Comparison of ENCODE assay signal across 14 cellular contexts in the genomic region with DNA sequence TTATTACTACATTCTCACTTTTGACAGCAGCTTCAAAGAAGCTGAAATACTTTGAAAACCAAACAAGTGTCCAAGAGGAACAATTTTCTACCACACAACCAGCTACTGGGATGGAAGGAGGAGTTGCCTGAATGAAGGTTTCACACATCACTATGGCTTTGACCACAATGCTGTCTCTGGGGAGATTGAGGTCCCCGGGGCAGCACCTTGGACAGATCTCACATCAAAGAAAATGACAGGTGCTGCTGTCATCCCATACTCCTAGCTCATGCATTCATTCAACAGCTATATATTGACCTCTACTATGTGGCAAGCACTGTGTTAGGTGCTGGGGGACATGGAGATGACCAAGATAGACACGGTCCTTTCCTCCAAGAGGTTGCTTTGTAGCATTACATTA.
DNase-seq lines count a peak whose midpoint lies in the region; ATAC-seq and TF ChIP-seq lines count a peak whose summit lies in the region.
"Had no signal": no experiment of that assay in that cellular context is flagged by ENCODE, and none has a peak within 500 bp of the region (broad histone marks: within the 10 kb centered on the region; RNA-seq: fewer than 3 reads in every experiment).

No MANE protein-coding gene starts in this region.

- no peak overlapping the region for H4K5ac ChIP-seq in mesendoderm (ENCODE audit: low read length)

- no peak for TF ChIP-seq EP300 in sigmoid colon (IDR thresholded peaks at IDR 0.05)

- H3K36me3 ChIP-seq in H7 (replicated peaks; ENCODE audit: control insufficient read depth, insufficient read depth, low read length), result no peaks in the 10 kb centered on the region
- H3K36me3 ChIP-seq in mesendoderm (ENCODE audit: control insufficient read depth, insufficient read depth, low read length), result no peaks in the 10 kb centered on the region
- peaks cover 0 to 10% (median 0%) of the 10 kb centered on the region in 4 donors for H3K36me3 ChIP-seq in sigmoid colon
- peaks cover 12% of the 10 kb centered on the region for H3K36me3 ChIP-seq in right atrium auricular region
- H3K36me3 ChIP-seq in A673 (ENCODE audit: insufficient read depth, low read length, poor library complexity, severe bottlenecking), result no peaks in the 10 kb centered on the region
- H3K36me3 ChIP-seq: WERI-Rb-1 had no signal

- H3K56ac ChIP-seq in mesendoderm (ENCODE audit: low read length), result no peak overlapping the region

- H3K4me1 ChIP-seq in mesendoderm (ENCODE audit: control insufficient read depth, low read depth, low read length) (no peaks in the 10 kb centered on the region), sigmoid colon (no peaks in the 10 kb centered on the region), right atrium auricular region (no peaks in the 10 kb centered on the region), A673 (ENCODE audit: insufficient read depth, low read length, poor library complexity, severe bottlenecking) (no peaks in the 10 kb centered on the region)

- no peak overlapping the region for H2AK5ac ChIP-seq in mesendoderm (ENCODE audit: low read length)

- H3K36me3 Mint-ChIP-seq in activated CD4-positive, alpha-beta memory T cell treated with anti-CD3 and anti-CD28 coated beads for 36 hours, result peaks cover 11% of the 10 kb centered on the region
- no peaks in the 10 kb centered on the region for H3K36me3 Mint-ChIP-seq in activated CD4-positive, alpha-beta memory T cell treated with anti-CD3 and anti-CD28 coated beads, Interleukin-2, amount 10 ng/mL, durations not matched to agents 7 days and 5 days (ENCODE audit: low read depth)

- H3K79me1 ChIP-seq in mesendoderm (ENCODE audit: low read length), result no peaks in the 10 kb centered on the region

- CTCF ChIA-PET in activated CD4-positive, alpha-beta memory T cell treated with anti-CD3 and anti-CD28 coated beads for 36 hours (lab: Charles Lee), result interaction anchor here (1.1 kb wide), 1 partner anchor 38 kb away, joined by 3 read pairs; no protein-coding TSS in a partner anchor
- CTCF ChIA-PET in activated CD4-positive, alpha-beta memory T cell treated with anti-CD3 and anti-CD28 coated beads, Interleukin-2, amount 10 ng/mL, durations not matched to agents 7 days and 5 days (lab: Charles Lee), result no interaction called here
- CTCF ChIA-PET in A673 (lab: Charles Lee), result no interaction called here

- H3K27me3 ChIP-seq in H7 (ENCODE audit: control insufficient read depth, insufficient read depth, low read length) (no peaks in the 10 kb centered on the region), mesendoderm (ENCODE audit: insufficient read depth, low read length, poor library complexity) (no peaks in the 10 kb centered on the region), sigmoid colon (no peaks in the 10 kb centered on the region), right atrium auricular region (no peaks in the 10 kb centered on the region), A673 (replicated peaks; ENCODE audit: insufficient read depth, low read depth, low read length, poor library complexity) (no peaks in the 10 kb centered on the region)
- H3K27me3 ChIP-seq: heart left ventricle had no signal

- H3K4me1 Mint-ChIP-seq in activated CD4-positive, alpha-beta memory T cell treated with anti-CD3 and anti-CD28 coated beads for 36 hours (ENCODE audit: low read depth), result no peaks in the 10 kb centered on the region
- H3K4me1 Mint-ChIP-seq in activated CD4-positive, alpha-beta memory T cell treated with anti-CD3 and anti-CD28 coated beads, Interleukin-2, amount 10 ng/mL, durations not matched to agents 7 days and 5 days, result no peaks in the 10 kb centered on the region

- intact Hi-C loops in activated CD4-positive, alpha-beta memory T cell treated with anti-CD3 and anti-CD28 coated beads for 36 hours (cut with micrococcal nuclease), result no loop called here
- intact Hi-C loops in sigmoid colon (cut with DNase I), result no loop called here
- intact Hi-C loops in A673 (cut with micrococcal nuclease; ENCODE audit: unreplicated experiment), result no loop called here

- no peak overlapping the region for H3K4me2 ChIP-seq in mesendoderm (ENCODE audit: low read length)

- H3K9me3 ChIP-seq in sigmoid colon (no peaks in the 10 kb centered on the region), right atrium auricular region (no peaks in the 10 kb centered on the region), A673 (ENCODE audit: low read depth, low read length, poor library complexity, severe bottlenecking) (no peaks in the 10 kb centered on the region)
- H3K9me3 ChIP-seq: heart left ventricle had no signal

- H4K8ac ChIP-seq in mesendoderm (ENCODE audit: low read depth, low read length), result no peak overlapping the region

- no peak overlapping the region for H3K4me3 Mint-ChIP-seq in activated CD4-positive, alpha-beta memory T cell treated with anti-CD3 and anti-CD28 coated beads for 36 hours
- no peak overlapping the region for H3K4me3 Mint-ChIP-seq in activated CD4-positive, alpha-beta memory T cell treated with anti-CD3 and anti-CD28 coated beads, Interleukin-2, amount 10 ng/mL, durations not matched to agents 7 days and 5 days
- H3K4me3 Mint-ChIP-seq: activated T-helper 1 cell treated with anti-CD3 and anti-CD28 coated beads, Interleukin-12 subunit alpha, Interleukin-12 subunit beta, Interleukin-2, Interleukin-4 antibody, amounts not matched to agents 30 ng/mL and 10 ng/mL and 1 ng/mL, durations not matched to agents 14 hours and 24 hours and 36 hours had no signal

- DNase-seq in activated CD4-positive, alpha-beta memory T cell treated with anti-CD3 and anti-CD28 coated beads for 36 hours, result peak; percentile 10
- no peak for DNase-seq in activated CD4-positive, alpha-beta memory T cell treated with anti-CD3 and anti-CD28 coated beads, Interleukin-2, amount 10 ng/mL, durations not matched to agents 7 days and 5 days
- peak; percentile 21 for DNase-seq in H7
- DNase-seq in mesendoderm, result peak; percentile 20
- no peak for DNase-seq in sigmoid colon
- no peak for DNase-seq in right atrium auricular region (ENCODE audit: low spot score)
- no peak for DNase-seq in A673 (ENCODE audit: low spot score)
- DNase-seq: ACHN; heart left ventricle; NCI-H1048; stimulated activated CD4-positive, alpha-beta T cell treated with anti-CD3 and anti-CD28 coated beads, Interleukin-12 subunit alpha, Interleukin-12 subunit beta, amount 100 ng/mL, for 4 hours; WERI-Rb-1 had no signal

- H3K27ac Mint-ChIP-seq in activated CD4-positive, alpha-beta memory T cell treated with anti-CD3 and anti-CD28 coated beads for 36 hours, result no peak overlapping the region
- H3K27ac Mint-ChIP-seq in activated CD4-positive, alpha-beta memory T cell treated with anti-CD3 and anti-CD28 coated beads, Interleukin-2, amount 10 ng/mL, durations not matched to agents 7 days and 5 days, result no peak overlapping the region
- H3K27ac Mint-ChIP-seq: activated T-helper 1 cell treated with anti-CD3 and anti-CD28 coated beads, Interleukin-12 subunit alpha, Interleukin-12 subunit beta, Interleukin-2, Interleukin-4 antibody, amounts not matched to agents 30 ng/mL and 10 ng/mL and 1 ng/mL, durations not matched to agents 14 hours and 24 hours and 36 hours had no signal

- no TSS peak for BruUV-seq in A673 (replicated peaks; lab: Mats Ljungman, UMichigan)

- peak; percentile 84 for ATAC-seq in HG03469 (IDR thresholded peaks at IDR 0.05; ENCODE audit: unreplicated experiment)
- ATAC-seq: heart left ventricle had no signal

- H3K18ac ChIP-seq in mesendoderm (ENCODE audit: low read length), result no peak overlapping the region

- TF ChIP-seq CTCF in sigmoid colon (IDR thresholded peaks at IDR 0.05) (no peak), right atrium auricular region (IDR thresholded peaks at IDR 0.05) (no peak), A673 (conservative IDR thresholded peaks at IDR 0.05; ENCODE audit: low read depth, low read length) (no peak)

- no peaks in the 10 kb centered on the region for H3K27me3 Mint-ChIP-seq in activated CD4-positive, alpha-beta memory T cell treated with anti-CD3 and anti-CD28 coated beads for 36 hours
- no peaks in the 10 kb centered on the region for H3K27me3 Mint-ChIP-seq in activated CD4-positive, alpha-beta memory T cell treated with anti-CD3 and anti-CD28 coated beads, Interleukin-2, amount 10 ng/mL, durations not matched to agents 7 days and 5 days

- POLR2A ChIA-PET in activated CD4-positive, alpha-beta memory T cell treated with anti-CD3 and anti-CD28 coated beads for 36 hours (lab: Charles Lee), result no interaction called here
- POLR2A ChIA-PET in activated CD4-positive, alpha-beta memory T cell treated with anti-CD3 and anti-CD28 coated beads, Interleukin-2, amount 10 ng/mL, durations not matched to agents 7 days and 5 days (lab: Charles Lee), result no interaction called here
- POLR2A ChIA-PET in A673 (lab: Charles Lee; ENCODE audit: low non-redundant PET), result no interaction called here

- H3K4ac ChIP-seq in mesendoderm (ENCODE audit: low read depth, low read length), result no peak overlapping the region

- no CpG with 5 or more reads among the region's 2 CpGs for WGBS in mesendoderm (ENCODE audit: extremely low coverage, insufficient coverage, low lambda C conversion rate)
- 66 to 85% methylated on average over 2 of the region's 2 CpGs for WGBS in sigmoid colon, 2 donors

- no peak overlapping the region for H3K9ac ChIP-seq in mesendoderm (ENCODE audit: low read length)

- H3K4me3 ChIP-seq in H7 (ENCODE audit: insufficient read depth, low read depth, low read length) (no peak overlapping the region), mesendoderm (ENCODE audit: low read length) (no peak overlapping the region), sigmoid colon (no peak overlapping the region), right atrium auricular region (no peak overlapping the region), A673 (ENCODE audit: low read depth, low read length, poor library complexity, severe bottlenecking) (no peak overlapping the region)
- H3K4me3 ChIP-seq: heart left ventricle had no signal

- H2BK120ac ChIP-seq in mesendoderm (ENCODE audit: low read depth, low read length), result no peak overlapping the region

- H3K23ac ChIP-seq in mesendoderm (ENCODE audit: low read length), result no peak overlapping the region

- no peaks in the 10 kb centered on the region for H3K79me2 ChIP-seq in mesendoderm (ENCODE audit: control insufficient read depth, insufficient read depth, low read length)

- H2BK15ac ChIP-seq in mesendoderm (replicated peaks; ENCODE audit: low read depth), result no peak overlapping the region

- H3K9me3 Mint-ChIP-seq in activated CD4-positive, alpha-beta memory T cell treated with anti-CD3 and anti-CD28 coated beads for 36 hours, result no peaks in the 10 kb centered on the region
- H3K9me3 Mint-ChIP-seq in activated CD4-positive, alpha-beta memory T cell treated with anti-CD3 and anti-CD28 coated beads, Interleukin-2, amount 10 ng/mL, durations not matched to agents 7 days and 5 days, result no peaks in the 10 kb centered on the region
- H3K9me3 Mint-ChIP-seq: activated T-helper 1 cell treated with anti-CD3 and anti-CD28 coated beads, Interleukin-12 subunit alpha, Interleukin-12 subunit beta, Interleukin-2, Interleukin-4 antibody, amounts not matched to agents 30 ng/mL and 10 ng/mL and 1 ng/mL, durations not matched to agents 14 hours and 24 hours and 36 hours had no signal

- H2BK5ac ChIP-seq in mesendoderm (ENCODE audit: low read length), result no peak overlapping the region

- H3K27ac ChIP-seq in mesendoderm (ENCODE audit: low read depth, low read length) (no peak overlapping the region), sigmoid colon (no peak overlapping the region), right atrium auricular region (no peak overlapping the region), A673 (ENCODE audit: low read depth, low read length, poor library complexity, severe bottlenecking) (no peak overlapping the region)
- H3K27ac ChIP-seq: heart left ventricle, WERI-Rb-1 had no signal

- TF ChIP-seq POLR2A in sigmoid colon (IDR thresholded peaks at IDR 0.05), result no peak

Comparison
In these comparisons a context has a peak if more than half of its experiments do, and no peak if none do; other contexts are left out.
1. DNase-seq: peak in activated CD4-positive, alpha-beta memory T cell treated with anti-CD3 and anti-CD28 coated beads for 36 hours (single experiment), H7 (single experiment) and mesendoderm (single experiment); none in activated CD4-positive, alpha-beta memory T cell treated with anti-CD3 and anti-CD28 coated beads, Interleukin-2, amount 10 ng/mL, durations not matched to agents 7 days and 5 days (single experiment), sigmoid colon (single experiment), right atrium auricular region (single experiment) and A673 (single experiment).